ENCODE assay signal across 8 cellular contexts in the genomic region with DNA sequence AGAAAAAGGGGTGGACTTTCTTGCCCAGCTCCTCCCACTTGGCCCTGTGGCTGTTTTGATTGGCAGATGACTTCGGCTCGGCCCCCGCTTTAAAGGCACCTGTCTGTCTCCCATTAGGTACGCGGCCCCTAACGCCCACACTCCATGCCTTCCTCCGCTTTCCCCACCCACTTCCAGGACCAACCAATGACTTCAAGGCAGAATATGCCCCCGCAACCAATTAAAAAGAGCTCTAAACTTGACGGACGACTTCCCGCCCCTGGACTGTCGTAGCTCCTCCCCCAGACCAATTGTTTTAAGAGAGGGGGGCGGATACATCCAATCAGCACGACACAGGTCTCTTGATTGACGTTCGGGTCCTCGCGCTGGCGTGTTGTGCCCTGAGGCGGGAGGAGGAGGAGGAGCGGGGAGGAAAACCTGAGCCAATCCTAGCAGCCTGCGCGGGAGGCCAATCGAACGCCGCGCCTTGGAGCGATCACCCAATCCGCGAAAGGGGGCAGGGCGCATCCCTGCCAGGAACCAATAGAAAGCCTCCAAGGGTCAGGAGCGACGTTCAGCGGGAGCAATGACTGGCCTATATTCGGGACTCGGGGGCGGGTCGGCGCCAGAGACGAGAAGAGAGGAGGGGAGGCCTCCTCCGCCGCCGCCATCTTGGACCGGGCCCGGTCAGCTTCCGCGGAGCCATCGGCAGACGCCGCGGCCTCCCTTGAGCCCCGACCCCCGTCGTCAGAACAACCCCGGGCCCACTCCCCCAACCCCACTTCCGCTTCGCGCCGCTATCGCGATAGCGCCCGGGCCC. TPM values are rescaled to one million over a fixed set of nuclear protein-coding genes. Genes with fewer than 3 reads are reported as not detected.
DNase-seq lines count a peak whose midpoint lies in the region; ATAC-seq and TF ChIP-seq lines count a peak whose summit lies in the region.

A gene (plus strand): TSS at position 649 of the 799 bp plus-strand sequence. CDS start 5,217 bp downstream, outside the sequence.

- H3K9me2 ChIP-seq in SK-N-SH: no peaks in the 10 kb centered on the region

- CTCF ChIA-PET in SK-N-SH (lab: Yijun Ruan, JAX): interaction anchor here (1.1 to 1.3 kb wide), 2 partner anchors 20 to 31 kb away, joined by 3 read pairs; no protein-coding TSS in a partner anchor

- TF ChIP-seq POLR2A in gastroesophageal sphincter (IDR thresholded peaks at IDR 0.05): peak; percentile 76 to 86

- peak within 1 kb of the TSS; percentile 99 for H3K4me2 ChIP-seq in SK-N-SH

- H4K20me1 ChIP-seq in SK-N-SH (ENCODE audit: insufficient read depth): peaks cover 39% of the 10 kb centered on the region

- H3K79me2 ChIP-seq in SK-N-SH (ENCODE audit: insufficient read depth): peaks cover 48% of the 10 kb centered on the region

- H3K36me3 ChIP-seq in SK-N-SH (replicated peaks in 1 of 2; ENCODE audit: control insufficient read depth in 1 of 2, insufficient read depth in 2 of 2, low read length in 1 of 2) (peaks cover 4 to 27% of the 10 kb centered on the region in 2 experiments), gastroesophageal sphincter (peaks cover 0 to 26% of the 10 kb centered on the region in 2 donors), neutrophil (peaks cover 7% of the 10 kb centered on the region)

- 2% methylated on average over 40 of the region's 63 CpGs for WGBS in SK-N-SH (ENCODE audit: low lambda C conversion rate)
- WGBS in gastroesophageal sphincter (ENCODE audit: low coverage in 1 of 2), 2 donors: 0% methylated on average over 2 to 9 of the region's 63 CpGs

- H3K27ac ChIP-seq in SK-N-SH (ENCODE audit: low read depth in 2 of 2, low read length in 1 of 2) (peak within 1 kb of the TSS; percentile 62 to 88), gastroesophageal sphincter (peak within 1 kb of the TSS; percentile 95 to 100 (median 98)), neutrophil (peak within 1 kb of the TSS; percentile 91), substantia nigra (ENCODE audit: low read depth, low read length, poor library complexity, severe bottlenecking) (peak within 1 kb of the TSS; percentile 87)

- peak within 1 kb of the TSS; percentile 98 for H3K9ac ChIP-seq in SK-N-SH

- ATAC-seq in HG02571 (IDR thresholded peaks at IDR 0.05; ENCODE audit: unreplicated experiment) (peak; percentile 74), gastroesophageal sphincter (peak; percentile 94)

- POLR2A ChIA-PET in SK-N-SH (lab: Yijun Ruan, JAX): interaction anchor here (0.6 to 3.0 kb wide), 9 partner anchors 10 to 616 kb away, joined by 3 to 30 read pairs (median 3); a partner anchor contains a TSS

- TF ChIP-seq EP300 in SK-N-SH (IDR thresholded peaks at IDR 0.05; ENCODE audit: borderline replicate concordance in 1 of 2, low read depth in 1 of 2, low read length in 1 of 2): peak in 1 of 2 experiments; percentile 18; a peak in 1 of 4 replicates
- TF ChIP-seq EP300 in gastroesophageal sphincter (IDR thresholded peaks at IDR 0.05): no peak

- H3K4me3 ChIP-seq in SK-N-SH (ENCODE audit: low read depth in 2 of 2, low read length in 1 of 2) (peak within 1 kb of the TSS; percentile 76 to 86), gastroesophageal sphincter (peak within 1 kb of the TSS; percentile 100), neutrophil (ENCODE audit: low read depth in 1 of 2, low read length in 1 of 2) (peak within 1 kb of the TSS; percentile 76 to 99)

- TF ChIP-seq CTCF in SK-N-SH (IDR thresholded peaks at IDR 0.05) (no peak), gastroesophageal sphincter (IDR thresholded peaks at IDR 0.05) (no peak), neutrophil (IDR thresholded peaks at IDR 0.05) (peak; percentile 32)

- TF ChIP-seq RAD21 in SK-N-SH (IDR thresholded peaks at IDR 0.05; ENCODE audit: low read length): no peak

- DNase-seq in GM04504 (ENCODE audit: low read depth) (peak; percentile 100), NCI-H1048 (lab: John Stamatoyannopoulos, UW) (peak; percentile 97), SK-N-SH (peak; percentile 96), substantia nigra (lab: John Stamatoyannopoulos, UW) (peak; percentile 90 to 100 (median 100))
- DNase-seq in activated naive CD4-positive, alpha-beta T cell treated with anti-CD3 and anti-CD28 coated beads, Interleukin-2, amount 50 U/mL, for 16 hours: peak; percentile 99

- H2AFZ ChIP-seq in SK-N-SH (ENCODE audit: low read depth): peak within 1 kb of the TSS; percentile 87

- no peaks in the 10 kb centered on the region for H3F3A ChIP-seq in SK-N-SH (replicated peaks; ENCODE audit: insufficient read depth)

- H3K4me1 ChIP-seq in SK-N-SH (ENCODE audit: control insufficient read depth in 1 of 2, insufficient read depth in 2 of 2, low read depth in 1 of 2, low read length in 1 of 2) (peaks cover 0 to 24% of the 10 kb centered on the region in 2 experiments; a peak in 1 of 4 replicates), gastroesophageal sphincter (peaks cover 2 to 49% (median 28%) of the 10 kb centered on the region in 3 donors), neutrophil (ENCODE audit: control insufficient read depth in 1 of 2, insufficient read depth in 1 of 2, low read depth in 1 of 2, low read length in 1 of 2) (peaks cover 34 to 37% of the 10 kb centered on the region in 2 experiments)

- H3K27me3 ChIP-seq in SK-N-SH (ENCODE audit: insufficient read depth) (no peaks in the 10 kb centered on the region), gastroesophageal sphincter (no peaks in the 10 kb centered on the region), neutrophil (peaks cover 4% of the 10 kb centered on the region)

- H3K9me3 ChIP-seq in SK-N-SH (no peaks in the 10 kb centered on the region), gastroesophageal sphincter (no peaks in the 10 kb centered on the region), neutrophil (no peaks in the 10 kb centered on the region)

TF ChIP-seq in SK-N-SH, 30 proteins besides CTCF, POLR2A, EP300 and RAD21 (continues in another document):
- TF ChIP-seq, protein P1, sequence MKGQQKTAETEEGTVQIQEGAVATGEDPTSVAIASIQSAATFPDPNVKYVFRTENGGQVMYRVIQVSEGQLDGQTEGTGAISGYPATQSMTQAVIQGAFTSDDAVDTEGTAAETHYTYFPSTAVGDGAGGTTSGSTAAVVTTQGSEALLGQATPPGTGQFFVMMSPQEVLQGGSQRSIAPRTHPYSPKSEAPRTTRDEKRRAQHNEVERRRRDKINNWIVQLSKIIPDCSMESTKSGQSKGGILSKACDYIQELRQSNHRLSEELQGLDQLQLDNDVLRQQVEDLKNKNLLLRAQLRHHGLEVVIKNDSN (IDR thresholded peaks at IDR 0.05; ENCODE audit: borderline replicate concordance, low read depth): no peak
- TF ChIP-seq SIN3A (IDR thresholded peaks at IDR 0.05; ENCODE audit: borderline replicate concordance, low read depth, low read length) (peak; percentile 43; the same call in 1 of the 2 replicates), GATA2 (CRISPR knock-in tag; IDR thresholded peaks at IDR 0.05) (no peak), FOXM1 (IDR thresholded peaks at IDR 0.05; ENCODE audit: low read depth) (no peak), TCF12 (IDR thresholded peaks at IDR 0.05) (no peak), RXRA (IDR thresholded peaks at IDR 0.05; ENCODE audit: borderline replicate concordance, low read depth) (no peak), EZH2phosphoT487 (IDR thresholded peaks at IDR 0.05; ENCODE audit: borderline replicate concordance, low read depth) (no peak), CHD2 (IDR thresholded peaks at IDR 0.05; ENCODE audit: low read length, partially characterized antibody) (peak; percentile 95), JUND (IDR thresholded peaks at IDR 0.05) (no peak), TEAD4 (IDR thresholded peaks at IDR 0.05; ENCODE audit: borderline replicate concordance, insufficient read depth) (no peak), ELF1 (IDR thresholded peaks at IDR 0.05) (no peak)
- TF ChIP-seq, protein P2, sequence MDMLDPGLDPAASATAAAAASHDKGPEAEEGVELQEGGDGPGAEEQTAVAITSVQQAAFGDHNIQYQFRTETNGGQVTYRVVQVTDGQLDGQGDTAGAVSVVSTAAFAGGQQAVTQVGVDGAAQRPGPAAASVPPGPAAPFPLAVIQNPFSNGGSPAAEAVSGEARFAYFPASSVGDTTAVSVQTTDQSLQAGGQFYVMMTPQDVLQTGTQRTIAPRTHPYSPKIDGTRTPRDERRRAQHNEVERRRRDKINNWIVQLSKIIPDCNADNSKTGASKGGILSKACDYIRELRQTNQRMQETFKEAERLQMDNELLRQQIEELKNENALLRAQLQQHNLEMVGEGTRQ (IDR thresholded peaks at IDR 0.05; ENCODE audit: borderline replicate concordance, low read depth, low read length): no peak
- TF ChIP-seq, protein P3, sequence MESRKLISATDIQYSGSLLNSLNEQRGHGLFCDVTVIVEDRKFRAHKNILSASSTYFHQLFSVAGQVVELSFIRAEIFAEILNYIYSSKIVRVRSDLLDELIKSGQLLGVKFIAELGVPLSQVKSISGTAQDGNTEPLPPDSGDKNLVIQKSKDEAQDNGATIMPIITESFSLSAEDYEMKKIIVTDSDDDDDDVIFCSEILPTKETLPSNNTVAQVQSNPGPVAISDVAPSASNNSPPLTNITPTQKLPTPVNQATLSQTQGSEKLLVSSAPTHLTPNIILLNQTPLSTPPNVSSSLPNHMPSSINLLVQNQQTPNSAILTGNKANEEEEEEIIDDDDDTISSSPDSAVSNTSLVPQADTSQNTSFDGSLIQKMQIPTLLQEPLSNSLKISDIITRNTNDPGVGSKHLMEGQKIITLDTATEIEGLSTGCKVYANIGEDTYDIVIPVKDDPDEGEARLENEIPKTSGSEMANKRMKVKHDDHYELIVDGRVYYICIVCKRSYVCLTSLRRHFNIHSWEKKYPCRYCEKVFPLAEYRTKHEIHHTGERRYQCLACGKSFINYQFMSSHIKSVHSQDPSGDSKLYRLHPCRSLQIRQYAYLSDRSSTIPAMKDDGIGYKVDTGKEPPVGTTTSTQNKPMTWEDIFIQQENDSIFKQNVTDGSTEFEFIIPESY (IDR thresholded peaks at IDR 0.05; ENCODE audit: borderline replicate concordance, low read depth): no peak
- TF ChIP-seq, protein P4, sequence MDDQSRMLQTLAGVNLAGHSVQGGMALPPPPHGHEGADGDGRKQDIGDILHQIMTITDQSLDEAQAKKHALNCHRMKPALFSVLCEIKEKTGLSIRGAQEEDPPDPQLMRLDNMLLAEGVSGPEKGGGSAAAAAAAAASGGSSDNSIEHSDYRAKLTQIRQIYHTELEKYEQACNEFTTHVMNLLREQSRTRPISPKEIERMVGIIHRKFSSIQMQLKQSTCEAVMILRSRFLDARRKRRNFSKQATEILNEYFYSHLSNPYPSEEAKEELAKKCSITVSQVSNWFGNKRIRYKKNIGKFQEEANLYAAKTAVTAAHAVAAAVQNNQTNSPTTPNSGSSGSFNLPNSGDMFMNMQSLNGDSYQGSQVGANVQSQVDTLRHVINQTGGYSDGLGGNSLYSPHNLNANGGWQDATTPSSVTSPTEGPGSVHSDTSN (IDR thresholded peaks at IDR 0.05): peak; percentile 98

RNA-seq across cellular contexts. Expression of the gene that starts here (rescaled TPM):
- 7.1 and 14.2 TPM in 2 replicates for polyA plus RNA-seq in SK-N-SH (2012; rRNA removed)
- 17.0 and 19.2 TPM in 2 replicates for polyA plus RNA-seq in SK-N-SH (2012; cell fraction: cytosol; rRNA removed)
- polyA plus RNA-seq in SK-N-SH (2012; cell fraction: nucleus; rRNA removed): 32.8 and 34.3 TPM in 2 replicates
- 10 to 100 TPM; 14.7 to 32.4 (median 23.1) TPM for total RNA-seq in gastroesophageal sphincter

Comparison
In these comparisons a context has a peak if more than half of its experiments do, and no peak if none do; other contexts are left out.
1. Peak in every context shown above with its lines: DNase-seq, ATAC-seq, H3K4me3 ChIP-seq and H3K27ac ChIP-seq.